In the genomic region with DNA sequence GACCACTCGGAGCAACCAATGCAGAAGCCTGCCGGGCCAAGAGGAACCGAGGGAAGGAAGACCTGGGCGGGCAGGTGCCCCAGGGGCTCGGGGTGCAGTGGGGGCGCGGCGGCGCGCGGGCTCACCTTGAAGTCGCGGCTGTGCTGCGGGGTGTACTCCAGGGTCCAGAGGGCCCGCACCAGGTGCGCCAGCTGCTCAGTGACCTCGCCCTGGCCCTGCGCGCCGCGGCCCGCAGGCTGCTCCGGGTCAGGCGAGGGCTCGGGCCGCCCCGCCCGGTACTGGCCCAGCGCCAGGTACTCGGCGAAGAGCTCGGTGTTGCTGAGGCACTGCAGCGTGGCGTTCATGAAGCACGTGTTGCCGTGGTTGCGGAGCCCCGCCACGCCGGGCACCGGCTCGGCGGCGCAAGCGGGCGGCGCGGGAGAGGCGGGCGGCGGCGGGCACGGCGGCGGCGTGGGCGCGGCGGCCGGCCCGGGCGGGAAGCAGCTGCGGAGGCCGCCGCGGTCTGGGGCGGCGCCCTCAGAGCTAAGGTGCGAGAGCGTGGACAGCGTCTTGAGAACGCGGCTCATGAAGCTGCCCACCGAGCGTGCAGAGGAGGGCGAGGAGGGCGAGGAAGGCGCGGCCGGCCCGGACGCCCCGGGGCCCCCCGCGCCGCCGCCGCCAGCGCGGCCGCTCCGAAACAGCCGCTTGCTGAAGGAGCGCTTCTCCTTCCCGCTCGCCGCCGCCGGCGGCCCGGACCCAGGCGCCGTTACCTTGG, we compare ENCODE assay signal across 8 cellular contexts.
DNase-seq lines count a peak whose midpoint lies in the region; ATAC-seq lines count a peak whose summit lies in the region.

No MANE protein-coding gene starts in this region.

- H3K27me3 ChIP-seq in mucosa of rectum (ENCODE audit: control insufficient read depth in 2 of 2, insufficient read depth in 2 of 2, low read length in 2 of 2), result peaks cover 0 to 3% of the 10 kb centered on the region in 2 donors

- ATAC-seq in HG02885 (IDR thresholded peaks at IDR 0.05; ENCODE audit: poor library complexity, unreplicated experiment), result peak; percentile 45

- peak overlapping the region; percentile 80 to 82 for H3K4me3 ChIP-seq in mucosa of rectum (ENCODE audit: low read length in 2 of 2)

- H3K27ac ChIP-seq in epithelial cell of prostate (peak overlapping the region; percentile 86), mucosa of rectum (ENCODE audit: low read depth in 2 of 2, low read length in 2 of 2) (peak overlapping the region; percentile 61 to 70)

- peaks cover 10 to 16% of the 10 kb centered on the region in 2 donors for H3K4me1 ChIP-seq in mucosa of rectum (ENCODE audit: control insufficient read depth in 2 of 2, insufficient read depth in 2 of 2, low read length in 2 of 2)

- H3K9me3 ChIP-seq in mucosa of rectum (ENCODE audit: control insufficient read depth in 2 of 2, low read length in 2 of 2), result no peaks in the 10 kb centered on the region

- H3K36me3 ChIP-seq in mucosa of rectum (ENCODE audit: control insufficient read depth in 2 of 2, insufficient read depth in 2 of 2, low read length in 2 of 2), result no peaks in the 10 kb centered on the region

- H3K9ac ChIP-seq in mucosa of rectum (ENCODE audit: low read depth in 1 of 2, low read length in 2 of 2), result peak overlapping the region in 1 of 2 donors; percentile 75

- DNase-seq in NCI-H2029 (lab: John Stamatoyannopoulos, UW), result peak; percentile 42
- no peak for DNase-seq in NCI-H2029 treated with DMSO at 0.1 percent for 48 hours (lab: John Stamatoyannopoulos, UW)
- DNase-seq in NCI-H345 (lab: John Stamatoyannopoulos, UW), result peak; percentile 53
- DNase-seq in activated T-cell treated with anti-CD3 and anti-CD28 coated beads for 1 hour (ENCODE audit: low read depth), result peak; percentile 25
- DNase-seq in epithelial cell of prostate (ENCODE audit: low read depth, low spot score), result no peak
- DNase-seq in stimulated activated CD8-positive, alpha-beta memory T cell treated with anti-CD3 and anti-CD28 coated beads, Interleukin-7, amount 100 ng/mL, for 4 hours (ENCODE audit: low read depth in 2 of 2), result peak; percentile 10 to 47

Comparison
In these comparisons a context has a peak if more than half of its experiments do, and no peak if none do; other contexts are left out.
1. DNase-seq: peak in NCI-H2029 (single experiment), NCI-H345 (single experiment), activated T-cell treated with anti-CD3 and anti-CD28 coated beads for 1 hour (single experiment) and stimulated activated CD8-positive, alpha-beta memory T cell treated with anti-CD3 and anti-CD28 coated beads, Interleukin-7, amount 100 ng/mL, for 4 hours (2 of 2); none in NCI-H2029 treated with DMSO at 0.1 percent for 48 hours (single experiment) and epithelial cell of prostate (single experiment).